In genomic region chr1:147414505-147415163, GRCh38 we compare ENCODE assay signal across 7 cellular contexts.
"Had no signal": no experiment of that assay in that cellular context is flagged by ENCODE, and none has a peak within 500 bp of the region (broad histone marks: within the 10 kb centered on the region; RNA-seq: fewer than 3 reads in every experiment).

No MANE protein-coding gene starts in this region.

- H3K4me1 ChIP-seq: HAP-1 had no signal

- H2AFZ ChIP-seq: GM23248 had no signal

- H3K4me3 ChIP-seq: GM23248, HAP-1 had no signal

- FAIRE-seq: HTR-8/SVneo had no signal

- H3K36me3 ChIP-seq: HAP-1 had no signal

- H3K27ac ChIP-seq: GM23248 had no signal

- DNase-seq: GM23248, GOT3, H7, KG1 had no signal

- H3K9ac ChIP-seq: GM23248 had no signal

- ATAC-seq: HCT116 had no signal

- H3K9me3 ChIP-seq: HAP-1 had no signal
